In the genomic region with DNA sequence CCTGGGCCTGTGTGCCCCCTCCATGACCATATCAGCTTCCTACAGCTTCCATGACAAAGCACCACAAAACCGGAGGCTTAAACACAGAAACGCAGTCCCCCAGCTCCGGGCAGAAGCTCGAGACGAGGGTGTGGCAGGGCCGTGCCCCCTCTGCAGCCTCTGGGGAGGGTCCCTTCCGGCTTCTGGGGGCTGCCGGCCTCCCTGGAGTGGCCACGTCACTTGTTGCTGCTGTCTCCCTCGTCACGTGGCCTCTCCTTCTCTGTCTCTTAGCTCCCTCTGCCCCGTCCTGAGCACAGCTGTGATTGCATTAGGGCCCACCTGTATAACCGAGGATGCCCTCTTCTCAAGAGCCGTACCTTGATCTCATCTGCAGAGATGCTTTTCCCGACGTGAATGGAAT, we compare ENCODE assay signal across 6 cellular contexts.
"Had no signal": no experiment of that assay in that cellular context is flagged by ENCODE, and none has a peak within 500 bp of the region (broad histone marks: within the 10 kb centered on the region; RNA-seq: fewer than 3 reads in every experiment).

No MANE protein-coding gene starts in this region.

- H3K4me3 ChIP-seq: GM23338 had no signal

- H3K9me3 Mint-ChIP-seq: GM23338, H9 had no signal

- FAIRE-seq: H1, H54 had no signal

- H2AFZ ChIP-seq: GM23338 had no signal

- H3K27ac Mint-ChIP-seq: GM23338 had no signal

- H3K4me3 Mint-ChIP-seq: GM23338, H9 had no signal

- H3K4me2 ChIP-seq: GM23338 had no signal

- DNase-seq: H9, HCEC 1CT, KG1 had no signal

- ATAC-seq: GM23338 had no signal
